8 cellular contexts compared by ENCODE assay signal in genomic region chr2:172102858-172103359, GRCh38. TPM values are rescaled to one million over a fixed set of nuclear protein-coding genes. Genes with fewer than 3 reads are reported as not detected.
DNase-seq lines count a peak whose midpoint lies in the region; ATAC-seq and TF ChIP-seq lines count a peak whose summit lies in the region.

DLX2 (minus strand) TSS chr2:172102900; CDS start chr2:172102538, 362 bp downstream.

- CTCF ChIA-PET in activated CD8-positive, alpha-beta T cell treated with anti-CD3 and anti-CD28 coated beads for 36 hours (lab: Charles Lee) = interaction anchor here (1.0 to 6.1 kb wide), 18 partner anchors 11 to 529 kb away, joined by 3 to 32 read pairs (median 4); no protein-coding TSS in a partner anchor

- intact Hi-C loops in activated CD8-positive, alpha-beta T cell treated with anti-CD3 and anti-CD28 coated beads for 36 hours (cut with micrococcal nuclease) = loop anchor here (2.0 to 10.0 kb wide), 4 partner anchors 18 to 508 kb away; partner anchors contain the start of genes DLX1 and HAT1

- no peak within 1 kb of the TSS for H3K9ac ChIP-seq in muscle layer of colon (ENCODE audit: low read length)

- H3K4me3 ChIP-seq in epithelial cell of proximal tubule (ENCODE audit: low read depth, low read length) (peak within 1 kb of the TSS; percentile 63), muscle layer of colon (ENCODE audit: low read depth in 1 of 2, low read length in 2 of 2) (peak within 1 kb of the TSS; percentile 34 to 49)

- H3K4me3 Mint-ChIP-seq in activated CD8-positive, alpha-beta T cell treated with anti-CD3 and anti-CD28 coated beads for 36 hours = peak within 1 kb of the TSS; percentile 76
- peak within 1 kb of the TSS; percentile 86 to 90 for H3K4me3 Mint-ChIP-seq in stimulated activated naive CD8-positive, alpha-beta T cell treated with anti-CD3 and anti-CD28 coated beads, Interleukin-15, amount 100 ng/mL, for 72 hours

- no peak within 1 kb of the TSS for H3K27ac Mint-ChIP-seq in activated CD8-positive, alpha-beta T cell treated with anti-CD3 and anti-CD28 coated beads for 36 hours
- H3K27ac Mint-ChIP-seq in stimulated activated naive CD8-positive, alpha-beta T cell treated with anti-CD3 and anti-CD28 coated beads, Interleukin-15, amount 100 ng/mL, for 72 hours = peak within 1 kb of the TSS; percentile 37 to 49

- peak; percentile 93 for DNase-seq in COLO668 (lab: John Stamatoyannopoulos, UW; ENCODE audit: unreplicated experiment)
- peak; percentile 96 for DNase-seq in NCI-H774 (lab: John Stamatoyannopoulos, UW)
- DNase-seq in activated CD8-positive, alpha-beta T cell treated with anti-CD3 and anti-CD28 coated beads for 36 hours = peak; percentile 88
- no peak for DNase-seq in epithelial cell of proximal tubule (ENCODE audit: low read depth)
- peak; percentile 70 to 72 for DNase-seq in stimulated activated naive CD8-positive, alpha-beta T cell treated with anti-CD3 and anti-CD28 coated beads, Interleukin-15, amount 100 ng/mL, for 72 hours

- POLR2A ChIA-PET in activated CD8-positive, alpha-beta T cell treated with anti-CD3 and anti-CD28 coated beads for 36 hours (lab: Charles Lee) = interaction anchor here (0.9 to 1.2 kb wide), 2 partner anchors 51 to 360 kb away, joined by 3 read pairs; no protein-coding TSS in a partner anchor

- ATAC-seq in GM19438 (IDR thresholded peaks at IDR 0.05; ENCODE audit: low read depth, unreplicated experiment) = peak; percentile 65
- peak; percentile 59 for ATAC-seq in HG03460 (IDR thresholded peaks at IDR 0.05; ENCODE audit: unreplicated experiment)
- ATAC-seq in activated CD8-positive, alpha-beta T cell treated with anti-CD3 and anti-CD28 coated beads for 36 hours = peak; percentile 43
- peak; percentile 58 for ATAC-seq in stimulated activated naive CD8-positive, alpha-beta T cell treated with anti-CD3 and anti-CD28 coated beads, Interleukin-15, amount 100 ng/mL, for 72 hours

- H3K4me1 ChIP-seq in muscle layer of colon (ENCODE audit: insufficient read depth, low read length) = peaks cover 38% of the 10 kb centered on the region

- H3K27me3 Mint-ChIP-seq in activated CD8-positive, alpha-beta T cell treated with anti-CD3 and anti-CD28 coated beads for 36 hours = peaks cover 69% of the 10 kb centered on the region
- H3K27me3 Mint-ChIP-seq in stimulated activated naive CD8-positive, alpha-beta T cell treated with anti-CD3 and anti-CD28 coated beads, Interleukin-15, amount 100 ng/mL, for 72 hours = peaks cover 96% of the 10 kb centered on the region

- no peak within 1 kb of the TSS for H3K27ac ChIP-seq in muscle layer of colon (ENCODE audit: low read depth, low read length)

- H3K9me3 Mint-ChIP-seq in activated CD8-positive, alpha-beta T cell treated with anti-CD3 and anti-CD28 coated beads for 36 hours = no peaks in the 10 kb centered on the region
- no peaks in the 10 kb centered on the region for H3K9me3 Mint-ChIP-seq in stimulated activated naive CD8-positive, alpha-beta T cell treated with anti-CD3 and anti-CD28 coated beads, Interleukin-15, amount 100 ng/mL, for 72 hours

- peaks cover 90 to 100% of the 10 kb centered on the region in 2 donors for H3K27me3 ChIP-seq in muscle layer of colon (ENCODE audit: control insufficient read depth in 1 of 2, insufficient read depth in 2 of 2, low read length in 2 of 2)

- H3K36me3 Mint-ChIP-seq in activated CD8-positive, alpha-beta T cell treated with anti-CD3 and anti-CD28 coated beads for 36 hours (ENCODE audit: low read depth) = no peaks in the 10 kb centered on the region

- no peaks in the 10 kb centered on the region for H3K36me3 ChIP-seq in muscle layer of colon (ENCODE audit: insufficient read depth, low read length)

- no peaks in the 10 kb centered on the region for H3K9me3 ChIP-seq in muscle layer of colon (ENCODE audit: low read length)

- H3K4me1 Mint-ChIP-seq in activated CD8-positive, alpha-beta T cell treated with anti-CD3 and anti-CD28 coated beads for 36 hours (ENCODE audit: low read depth) = peaks cover 45% of the 10 kb centered on the region
- peaks cover 82% of the 10 kb centered on the region for H3K4me1 Mint-ChIP-seq in stimulated activated naive CD8-positive, alpha-beta T cell treated with anti-CD3 and anti-CD28 coated beads, Interleukin-15, amount 100 ng/mL, for 72 hours

- no peak for TF ChIP-seq CTCF in activated CD8-positive, alpha-beta T cell treated with anti-CD3 and anti-CD28 coated beads for 36 hours (IDR thresholded peaks at IDR 0.05)
- TF ChIP-seq CTCF in epithelial cell of proximal tubule (conservative IDR thresholded peaks at IDR 0.05; ENCODE audit: low read depth, low read length) = no peak

RNA-seq across cellular contexts. Expression of gene DLX2, which starts in this region (rescaled TPM):
- not detected for total RNA-seq in activated CD8-positive, alpha-beta T cell treated with anti-CD3 and anti-CD28 coated beads for 36 hours
- 0.12 TPM in 1 of 2 replicates, not detected in the other for total RNA-seq in epithelial cell of proximal tubule

Comparison
In these comparisons a context has a peak if more than half of its experiments do, and no peak if none do; other contexts are left out.
1. Peak in DNase-seq and ATAC-seq in activated CD8-positive, alpha-beta T cell treated with anti-CD3 and anti-CD28 coated beads for 36 hours; RNA of the gene not detected or under 1 TPM.